ENCODE assay signal across 1 cellular context in genomic region chr1:203612932-203613682, GRCh38.
TF ChIP-seq lines count a peak whose summit lies in the region.

No MANE protein-coding gene starts in this region.

TF ChIP-seq in GM12878, 131 proteins besides CTCF, POLR2A, EP300 and RAD21 (continued from another document):
- 0 out of 2 replicates have a peak, but pooled peaks have one; percentile 35 for TF ChIP-seq TCF12 (IDR thresholded peaks at IDR 0.05; ENCODE audit: low read depth, low read length)
- TF ChIP-seq BRCA1 (IDR thresholded peaks at IDR 0.05; ENCODE audit: low read depth, low read length) = no peak
- TF ChIP-seq, protein P1, sequence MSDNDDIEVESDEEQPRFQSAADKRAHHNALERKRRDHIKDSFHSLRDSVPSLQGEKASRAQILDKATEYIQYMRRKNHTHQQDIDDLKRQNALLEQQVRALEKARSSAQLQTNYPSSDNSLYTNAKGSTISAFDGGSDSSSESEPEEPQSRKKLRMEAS (IDR thresholded peaks at IDR 0.05; ENCODE audit: low read depth, low read length) = no peak
- TF ChIP-seq TCF3 (IDR thresholded peaks at IDR 0.05; ENCODE audit: borderline replicate concordance, insufficient read depth, low read depth, low read length) = 0 out of 2 replicates have a peak, but pooled peaks have one; percentile 37
- TF ChIP-seq ELK1 (IDR thresholded peaks at IDR 0.05; ENCODE audit: low read depth, low read length) = no peak
- no peak for TF ChIP-seq MXI1 (IDR thresholded peaks at IDR 0.05; ENCODE audit: low read depth, low read length)
- no peak for TF ChIP-seq DPF2 (IDR thresholded peaks at IDR 0.05)
- TF ChIP-seq ZSCAN29 (IDR thresholded peaks at IDR 0.05) = no peak
- no peak for TF ChIP-seq CUX1 (IDR thresholded peaks at IDR 0.05; ENCODE audit: insufficient replicate concordance, low read depth, low read length)
- TF ChIP-seq ZZZ3 (IDR thresholded peaks at IDR 0.05; ENCODE audit: control insufficient read depth, insufficient read length, low read depth) = no peak
- peak; percentile 31; the same call in 1 of the 2 replicates for TF ChIP-seq GABPA (IDR thresholded peaks at IDR 0.05; ENCODE audit: low read depth)
- no peak for TF ChIP-seq RB1 (IDR thresholded peaks at IDR 0.05; ENCODE audit: borderline replicate concordance)
- TF ChIP-seq ESRRA (IDR thresholded peaks at IDR 0.05; ENCODE audit: low read length) = no peak
- TF ChIP-seq SMAD5 (IDR thresholded peaks at IDR 0.05; ENCODE audit: low read depth) = no peak
- TF ChIP-seq CREM (IDR thresholded peaks at IDR 0.05; ENCODE audit: low read depth) = no peak
- no peak for TF ChIP-seq MEF2B (IDR thresholded peaks at IDR 0.05; ENCODE audit: partially characterized antibody, poor library complexity, severe bottlenecking)
- no peak for TF ChIP-seq NR2C1 (IDR thresholded peaks at IDR 0.05)
- TF ChIP-seq SRF (IDR thresholded peaks at IDR 0.05; ENCODE audit: low read depth in 2 of 2, low read length in 2 of 2) = no peak
- TF ChIP-seq SREBF2 (IDR thresholded peaks at IDR 0.05; ENCODE audit: low read length) = no peak
- peak; percentile 48; the same call in 1 of the 2 replicates for TF ChIP-seq YY1 (IDR thresholded peaks at IDR 0.05; ENCODE audit: low read depth, low read length)
- no peak for TF ChIP-seq RAD51 (IDR thresholded peaks at IDR 0.05)
- no peak for TF ChIP-seq ASH2L (IDR thresholded peaks at IDR 0.05; ENCODE audit: borderline replicate concordance, low read depth)
